Comparison of ENCODE assay signal across 10 cellular contexts in the genomic region with DNA sequence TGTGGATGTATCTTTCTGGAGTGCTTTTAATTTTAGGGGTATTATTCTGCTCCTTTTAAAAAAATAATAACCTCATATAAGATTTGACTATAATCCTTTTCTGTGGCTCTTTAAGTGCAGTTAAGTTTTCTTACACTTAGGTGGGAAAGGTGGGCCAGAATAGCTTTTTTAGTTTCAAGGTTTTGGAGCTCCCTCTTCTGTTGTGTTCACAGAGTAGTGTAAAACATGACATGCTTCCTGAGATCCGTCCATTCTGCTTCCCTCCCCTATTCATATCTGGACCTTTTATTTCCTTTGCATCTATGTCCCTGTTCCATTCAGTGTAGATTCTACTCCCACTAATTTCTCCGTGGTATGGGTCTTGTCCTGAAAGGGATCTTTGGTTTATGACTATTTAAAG. TPM values are rescaled to one million over a fixed set of nuclear protein-coding genes. Genes with fewer than 3 reads are reported as not detected.
DNase-seq lines count a peak whose midpoint lies in the region; ATAC-seq and TF ChIP-seq lines count a peak whose summit lies in the region.
"Had no signal": no experiment of that assay in that cellular context is flagged by ENCODE, and none has a peak within 500 bp of the region (broad histone marks: within the 10 kb centered on the region; RNA-seq: fewer than 3 reads in every experiment).

No MANE protein-coding gene starts in this region.

- no peaks in the 10 kb centered on the region for H4K20me1 ChIP-seq in IMR-90 (ENCODE audit: insufficient read depth, low read length)

- H2BK120ac ChIP-seq in IMR-90 (ENCODE audit: low read depth, low read length): no peak overlapping the region

- no peak overlapping the region for H3K23ac ChIP-seq in IMR-90 (ENCODE audit: low read depth, low read length)

- H3K27ac ChIP-seq in IMR-90 (ENCODE audit: insufficient read depth, low read length): no peak overlapping the region
- H3K27ac ChIP-seq: Peyer's patch, thyroid gland had no signal

- no peak overlapping the region for H3K56ac ChIP-seq in IMR-90 (ENCODE audit: extremely low read depth, insufficient read depth, low read length)

- H2BK20ac ChIP-seq in IMR-90 (ENCODE audit: low read depth, low read length): no peak overlapping the region

- CTCF ChIA-PET in IMR-90 (lab: Yijun Ruan, JAX): interaction anchor here (0.9 to 1.6 kb wide), 6 partner anchors 9 to 79 kb away, joined by 3 to 15 read pairs (median 4); no protein-coding TSS in a partner anchor

- H3K18ac ChIP-seq in IMR-90 (ENCODE audit: low read depth, low read length): no peak overlapping the region

- dilution Hi-C loops in IMR-90 (cut with HindIII; ENCODE audit: low sequenced_read_pairs, unreplicated experiment): no loop called here

- no peak overlapping the region for H4K5ac ChIP-seq in IMR-90 (ENCODE audit: low read depth, low read length)

- H2AK9ac ChIP-seq in IMR-90 (replicated peaks; ENCODE audit: low read depth, low read length, poor library complexity): no peak overlapping the region

- no peak overlapping the region for H3K14ac ChIP-seq in IMR-90 (replicated peaks; ENCODE audit: low read depth, low read length)

- no peaks in the 10 kb centered on the region for H3K9me1 ChIP-seq in IMR-90 (ENCODE audit: insufficient read depth, low read length)

- TF ChIP-seq POLR2A in IMR-90 (IDR thresholded peaks at IDR 0.05; ENCODE audit: low read depth, low read length): no peak

- H2BK15ac ChIP-seq in IMR-90 (ENCODE audit: low read depth, low read length): no peak overlapping the region

- peak; percentile 65 for TF ChIP-seq RAD21 in IMR-90 (IDR thresholded peaks at IDR 0.05; ENCODE audit: low read length)

- BruUV-seq in IMR-90 (replicated peaks; lab: Mats Ljungman, UMichigan): no TSS peak

- H3K36me3 ChIP-seq in IMR-90 (ENCODE audit: control insufficient read depth, insufficient read depth, low read length): no peaks in the 10 kb centered on the region
- H3K36me3 ChIP-seq: Peyer's patch, thyroid gland had no signal

- H3K4ac ChIP-seq in IMR-90 (ENCODE audit: low read depth, low read length): no peak overlapping the region

- intact Hi-C loops in IMR-90 (cut with micrococcal nuclease): loop anchor here (2.0 kb wide), 1 partner anchor 79 kb away; no protein-coding TSS in a partner anchor

- ATAC-seq in IMR-90 (ENCODE audit: low read depth): peak; percentile 71
- no peak for ATAC-seq in HG03342 (IDR thresholded peaks at IDR 0.05; ENCODE audit: unreplicated experiment)
- no peak for ATAC-seq in GM21367 (IDR thresholded peaks at IDR 0.05; ENCODE audit: unreplicated experiment)
- ATAC-seq: activated naive CD8-positive, alpha-beta T cell treated with anti-CD3 and anti-CD28 coated beads, Interleukin-2, amount 50 U/mL, for 24 hours had no signal

- DNase-seq in ELR (ENCODE audit: low read depth) (peak; percentile 58), IMR-90 (peak; percentile 60), amniotic epithelial cell (ENCODE audit: low read depth) (peak; percentile 47), myocyte (ENCODE audit: low read depth) (peak; percentile 15), CD1c-positive myeloid dendritic cell (ENCODE audit: extremely low spot score) (no peak)
- DNase-seq: activated naive CD8-positive, alpha-beta T cell treated with anti-CD3 and anti-CD28 coated beads, Interleukin-2, amount 50 U/mL, for 24 hours; Peyer's patch; thyroid gland had no signal

- H4K8ac ChIP-seq in IMR-90 (ENCODE audit: low read depth in 2 of 2, low read length in 2 of 2): no peak overlapping the region

- H3K4me1 ChIP-seq in IMR-90 (ENCODE audit: control insufficient read depth, insufficient read depth, low read length): no peaks in the 10 kb centered on the region
- H3K4me1 ChIP-seq: Peyer's patch, thyroid gland had no signal

- H3K79me1 ChIP-seq in IMR-90 (ENCODE audit: low read depth in 1 of 2, low read length in 2 of 2): no peaks in the 10 kb centered on the region

- no peak overlapping the region for H4K91ac ChIP-seq in IMR-90 (ENCODE audit: insufficient read depth, low read depth, low read length)

- POLR2A ChIA-PET in IMR-90 (lab: Charles Lee; ENCODE audit: unreplicated experiment): no interaction called here

- H2AFZ ChIP-seq in IMR-90 (replicated peaks; ENCODE audit: low read length, poor library complexity): no peak overlapping the region

- no peaks in the 10 kb centered on the region for H3K27me3 ChIP-seq in IMR-90 (ENCODE audit: control insufficient read depth, insufficient read depth, low read length)
- H3K27me3 ChIP-seq: Peyer's patch, thyroid gland had no signal

- H3K4me2 ChIP-seq in IMR-90 (ENCODE audit: low read depth, low read length): no peak overlapping the region

- no peak overlapping the region for H2BK5ac ChIP-seq in IMR-90 (ENCODE audit: low read depth, low read length, poor library complexity, severe bottlenecking)

- no peak overlapping the region for H2AK5ac ChIP-seq in IMR-90 (ENCODE audit: low read depth, low read length)

- H3K9me3 ChIP-seq in IMR-90 (ENCODE audit: control insufficient read depth, insufficient read depth, low read length): no peaks in the 10 kb centered on the region
- H3K9me3 ChIP-seq: thyroid gland had no signal

- WGBS in IMR-90 (ENCODE audit: extremely low coverage in 2 of 2, insufficient read length in 1 of 2), 2 experiments: no CpG with 5 or more reads among the region's 2 CpGs

- H3K9ac ChIP-seq in IMR-90 (ENCODE audit: low read depth, low read length): no peak overlapping the region

- in situ Hi-C loops in IMR-90 (cut with MboI; ENCODE audit: low sequenced_read_pairs): no loop called here

- TF ChIP-seq CTCF in IMR-90 (conservative IDR thresholded peaks at IDR 0.05; ENCODE audit: low read depth, low read length): peak; percentile 52

- no peak overlapping the region for H3K4me3 ChIP-seq in IMR-90 (ENCODE audit: insufficient read depth, low read depth, low read length)
- H3K4me3 ChIP-seq: Peyer's patch, thyroid gland had no signal

TF ChIP-seq in IMR-90, 13 proteins besides CTCF, POLR2A, EP300 and RAD21:
- TF ChIP-seq CHD1 (IDR thresholded peaks at IDR 0.05; ENCODE audit: low read depth, low read length) (no peak), SMC3 (IDR thresholded peaks at IDR 0.05; ENCODE audit: low read depth, low read length) (peak; percentile 52)

RNA-seq across cellular contexts. Expression of gene LRRC36, which starts 12.8 kb away (rescaled TPM):
- 0.18 TPM in 1 of 2 replicates, not detected in the other for total RNA-seq in IMR-90 (2012; rRNA removed)
- polyA plus RNA-seq in IMR-90 (2012; rRNA removed): 0.20 and 0.29 TPM in 2 replicates
- polyA plus RNA-seq in IMR-90 (2012; cell fraction: cytosol; rRNA removed): 0.04 and 0.08 TPM in 2 replicates
- 0.46 and 2.3 TPM in 2 replicates for polyA plus RNA-seq in IMR-90 (2012; cell fraction: nucleus; rRNA removed; ENCODE audit: low replicate concordance)
- not detected in 2 replicates for total RNA-seq in myocyte
- polyA plus RNA-seq in myocyte (2012): not detected

RNA-seq across cellular contexts. Expression of gene KCTD19, which starts 12.9 kb away (rescaled TPM):
- total RNA-seq in IMR-90 (2012; rRNA removed) (under 0.01 TPM in 1 of 2 replicates, not detected in the other), myocyte (not detected in 2 replicates)
- polyA plus RNA-seq in IMR-90 (2012; rRNA removed): 0.07 and 0.36 TPM in 2 replicates
- 0.14 TPM in 1 of 2 replicates, not detected in the other for polyA plus RNA-seq in IMR-90 (2012; cell fraction: cytosol; rRNA removed)
- 0.59 and 1.5 TPM in 2 replicates for polyA plus RNA-seq in IMR-90 (2012; cell fraction: nucleus; rRNA removed; ENCODE audit: low replicate concordance)
- not detected for polyA plus RNA-seq in myocyte (2012)
- total RNA-seq: Peyer's patch had no signal

RNA-seq across cellular contexts. Expression of gene TPPP3, which starts 53.8 kb away (rescaled TPM):
- 0.54 and 0.56 TPM in 2 replicates for total RNA-seq in IMR-90 (2012; rRNA removed)
- 2.2 and 2.4 TPM in 2 replicates for polyA plus RNA-seq in IMR-90 (2012; rRNA removed)
- 2.0 and 3.4 TPM in 2 replicates for polyA plus RNA-seq in IMR-90 (2012; cell fraction: cytosol; rRNA removed)
- 1.8 and 2.4 TPM in 2 replicates for polyA plus RNA-seq in IMR-90 (2012; cell fraction: nucleus; rRNA removed; ENCODE audit: low replicate concordance)
- 30.0 and 67.0 TPM in 2 replicates for total RNA-seq in myocyte
- 94.4 TPM for polyA plus RNA-seq in myocyte (2012)

Comparison
In these comparisons a context has a peak if more than half of its experiments do, and no peak if none do; other contexts are left out.
1. RNA of gene TPPP3, which starts 53.8 kb away (total RNA-seq): 30.0 to 67.0 TPM in myocyte; 0.54 to 0.56 TPM in IMR-90; every median in the first group is over 10 times any median in the second.